16 cellular contexts compared by ENCODE assay signal in genomic region chr2:19086351-19086750, GRCh38.
DNase-seq lines count a peak whose midpoint lies in the region; ATAC-seq and TF ChIP-seq lines count a peak whose summit lies in the region.
"Had no signal": no experiment of that assay in that cellular context is flagged by ENCODE, and none has a peak within 500 bp of the region (broad histone marks: within the 10 kb centered on the region; RNA-seq: fewer than 3 reads in every experiment).

No MANE protein-coding gene starts in this region.

- no peak overlapping the region for H3K4me3 Mint-ChIP-seq in endodermal cell

- WGBS in endodermal cell (ENCODE audit: insufficient coverage in 1 of 2, insufficient read length in 1 of 2), 2 experiments, result 20% methylated on average over 3 of the region's 3 CpGs; no CpG with 5 or more reads in 1 of the 2 experiments

- H3K9ac ChIP-seq in HUES48 (ENCODE audit: low read depth, low read length) (peak overlapping the region; percentile 52; the same call in 1 of the 2 replicates), endodermal cell (ENCODE audit: extremely low read depth, low read length, poor library complexity, severe bottlenecking) (no peak overlapping the region)

- peaks cover 17% of the 10 kb centered on the region for H3K4me1 Mint-ChIP-seq in endodermal cell

- H3K4me3 ChIP-seq in HUES48 (ENCODE audit: low read depth, low read length) (0 out of 2 replicates have a peak overlapping the region, but pooled peaks have one; percentile 37), endodermal cell (ENCODE audit: low read length) (no peak overlapping the region)
- H3K4me3 ChIP-seq: K562 had no signal

- H3K36me3 ChIP-seq in HUES48 (ENCODE audit: control insufficient read depth, insufficient read depth, low read length), result no peaks in the 10 kb centered on the region
- no peaks in the 10 kb centered on the region for H3K36me3 ChIP-seq in endodermal cell (ENCODE audit: control insufficient read depth, insufficient read depth, low read length)

- no peaks in the 10 kb centered on the region for H3K27me3 ChIP-seq in HUES48 (ENCODE audit: control insufficient read depth, insufficient read depth, low read length)
- no peaks in the 10 kb centered on the region for H3K27me3 ChIP-seq in endodermal cell (ENCODE audit: control insufficient read depth, insufficient read depth, low read length, poor library complexity, severe bottlenecking)

- DNase-seq in endodermal cell (peak; percentile 71), iPS-NIHi7 (ENCODE audit: extremely low spot score) (peak; percentile 55), NCI-H2171 (lab: John Stamatoyannopoulos, UW) (no peak)
- no peak for DNase-seq in activated CD4-positive, alpha-beta T cell treated with anti-CD3 and anti-CD28 coated beads for 1 hour
- DNase-seq: AML-193; NCI-H1105 treated with DMSO at 0.1 percent for 48 hours; NCI-H1694; NCI-H2081 treated with DMSO at 0.1 percent for 48 hours; NCI-H748 treated with DMSO at 0.1 percent for 48 hours; NK-92 treated with Interleukin-12 subunit alpha and Interleukin-12 subunit beta, amount 100 ng/mL, for 24 hours had no signal

- H3K9me3 Mint-ChIP-seq in endodermal cell, result peaks cover 27% of the 10 kb centered on the region

- peak overlapping the region; percentile 70 for H3K27ac Mint-ChIP-seq in endodermal cell

- no peaks in the 10 kb centered on the region; the same call in 1 of the 2 replicates for H3K9me3 ChIP-seq in HUES48 (ENCODE audit: control insufficient read depth, insufficient read depth, low read length)
- H3K9me3 ChIP-seq in endodermal cell (ENCODE audit: control insufficient read depth, low read length), result no peaks in the 10 kb centered on the region

- H3K36me3 Mint-ChIP-seq in endodermal cell (ENCODE audit: low read depth), result no peaks in the 10 kb centered on the region

- H3K4me1 ChIP-seq in HUES48 (ENCODE audit: control insufficient read depth, insufficient read depth, low read length), result peaks cover 24% of the 10 kb centered on the region
- no peaks in the 10 kb centered on the region for H3K4me1 ChIP-seq in endodermal cell (ENCODE audit: control insufficient read depth, insufficient read depth, low read length)

- H3K27ac ChIP-seq in HUES48 (ENCODE audit: low read depth, low read length), result peak overlapping the region; percentile 93
- no peak overlapping the region for H3K27ac ChIP-seq in endodermal cell (ENCODE audit: low read depth, low read length)
- H3K27ac ChIP-seq: C4-2B had no signal

- no peak for ATAC-seq in GM21576 (IDR thresholded peaks at IDR 0.05; ENCODE audit: unreplicated experiment)
- no peak for ATAC-seq in GM18519 (IDR thresholded peaks at IDR 0.05; ENCODE audit: low FRiP score, unreplicated experiment)
- ATAC-seq: K562, Right ventricle myocardium inferior had no signal

- no peak for TF ChIP-seq CTCF in endodermal cell (conservative IDR thresholded peaks at IDR 0.05)

- H3K27me3 Mint-ChIP-seq in endodermal cell (ENCODE audit: insufficient read depth), result no peaks in the 10 kb centered on the region

Comparison
In these comparisons a context has a peak if more than half of its experiments do, and no peak if none do; other contexts are left out.
1. DNase-seq: peak in endodermal cell (single experiment) and iPS-NIHi7 (single experiment); none in activated CD4-positive, alpha-beta T cell treated with anti-CD3 and anti-CD28 coated beads for 1 hour (single experiment) and NCI-H2171 (single experiment).